ENCODE assay signal across 4 cellular contexts in genomic region chr3:18510947-18511346, GRCh38.
"Had no signal": no experiment of that assay in that cellular context is flagged by ENCODE, and none has a peak within 500 bp of the region (broad histone marks: within the 10 kb centered on the region; RNA-seq: fewer than 3 reads in every experiment).

No MANE protein-coding gene starts in this region.

- H2AFZ ChIP-seq: GM23338 had no signal

- H3K4me3 Mint-ChIP-seq: GM23338, H9 had no signal

- H3K4me3 ChIP-seq: GM23338 had no signal

- H3K9me3 Mint-ChIP-seq: GM23338, H9 had no signal

- H3K27ac Mint-ChIP-seq: GM23338, H9 had no signal

- ATAC-seq: GM23338 had no signal

- DNase-seq: H9, HCEC 1CT, IMR-90 had no signal

- H3K4me2 ChIP-seq: GM23338 had no signal
